Comparison of ENCODE assay signal across 1 cellular context in the genomic region with DNA sequence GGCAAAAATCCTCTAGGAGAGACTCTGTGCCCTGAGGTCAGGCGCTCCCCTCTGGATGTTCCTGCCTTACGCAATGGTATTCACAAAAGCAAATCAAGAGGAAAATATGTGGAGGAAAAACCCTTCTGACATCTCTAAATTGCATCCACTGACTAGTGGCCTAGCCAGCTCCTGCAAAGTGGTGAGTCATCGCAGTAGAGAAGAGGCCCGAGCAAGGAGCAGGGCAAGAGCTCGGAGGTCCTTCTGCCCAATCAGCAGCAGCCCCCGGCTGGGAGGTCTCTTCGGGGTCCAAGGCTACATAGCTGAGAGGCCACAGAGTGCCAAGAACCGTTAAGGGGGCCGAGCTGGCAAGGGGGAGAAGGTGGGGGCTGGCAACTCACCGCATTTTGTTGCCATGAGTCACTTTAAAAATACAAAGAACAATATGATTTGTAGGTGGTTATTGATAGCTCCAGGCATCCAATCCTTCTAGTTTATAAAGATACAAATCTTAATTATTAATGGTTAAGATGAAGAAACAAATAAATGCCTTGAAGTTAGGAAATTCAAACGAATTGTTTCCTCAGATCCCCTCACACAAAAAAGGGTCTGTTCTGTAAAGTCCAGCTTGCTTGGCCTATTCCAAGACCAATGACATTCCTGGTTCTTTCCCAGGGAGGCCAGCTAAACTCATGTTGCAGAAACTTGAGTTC.
A peak's percentile ranks its signal among the peaks of the same experiment; 100 is the strongest.
TF ChIP-seq lines count a peak whose summit lies in the region.

No MANE protein-coding gene starts in this region.

TF ChIP-seq in HepG2, 621 proteins besides CTCF, POLR2A, EP300 and RAD21 (continued from another document and continues in another):
- TF ChIP-seq, protein P1, sequence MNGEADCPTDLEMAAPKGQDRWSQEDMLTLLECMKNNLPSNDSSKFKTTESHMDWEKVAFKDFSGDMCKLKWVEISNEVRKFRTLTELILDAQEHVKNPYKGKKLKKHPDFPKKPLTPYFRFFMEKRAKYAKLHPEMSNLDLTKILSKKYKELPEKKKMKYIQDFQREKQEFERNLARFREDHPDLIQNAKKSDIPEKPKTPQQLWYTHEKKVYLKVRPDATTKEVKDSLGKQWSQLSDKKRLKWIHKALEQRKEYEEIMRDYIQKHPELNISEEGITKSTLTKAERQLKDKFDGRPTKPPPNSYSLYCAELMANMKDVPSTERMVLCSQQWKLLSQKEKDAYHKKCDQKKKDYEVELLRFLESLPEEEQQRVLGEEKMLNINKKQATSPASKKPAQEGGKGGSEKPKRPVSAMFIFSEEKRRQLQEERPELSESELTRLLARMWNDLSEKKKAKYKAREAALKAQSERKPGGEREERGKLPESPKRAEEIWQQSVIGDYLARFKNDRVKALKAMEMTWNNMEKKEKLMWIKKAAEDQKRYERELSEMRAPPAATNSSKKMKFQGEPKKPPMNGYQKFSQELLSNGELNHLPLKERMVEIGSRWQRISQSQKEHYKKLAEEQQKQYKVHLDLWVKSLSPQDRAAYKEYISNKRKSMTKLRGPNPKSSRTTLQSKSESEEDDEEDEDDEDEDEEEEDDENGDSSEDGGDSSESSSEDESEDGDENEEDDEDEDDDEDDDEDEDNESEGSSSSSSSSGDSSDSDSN (CRISPR knock-in tag; IDR thresholded peaks at IDR 0.05), result peak; percentile 40; the same call in 1 of the 2 replicates
- TF ChIP-seq, protein P2, sequence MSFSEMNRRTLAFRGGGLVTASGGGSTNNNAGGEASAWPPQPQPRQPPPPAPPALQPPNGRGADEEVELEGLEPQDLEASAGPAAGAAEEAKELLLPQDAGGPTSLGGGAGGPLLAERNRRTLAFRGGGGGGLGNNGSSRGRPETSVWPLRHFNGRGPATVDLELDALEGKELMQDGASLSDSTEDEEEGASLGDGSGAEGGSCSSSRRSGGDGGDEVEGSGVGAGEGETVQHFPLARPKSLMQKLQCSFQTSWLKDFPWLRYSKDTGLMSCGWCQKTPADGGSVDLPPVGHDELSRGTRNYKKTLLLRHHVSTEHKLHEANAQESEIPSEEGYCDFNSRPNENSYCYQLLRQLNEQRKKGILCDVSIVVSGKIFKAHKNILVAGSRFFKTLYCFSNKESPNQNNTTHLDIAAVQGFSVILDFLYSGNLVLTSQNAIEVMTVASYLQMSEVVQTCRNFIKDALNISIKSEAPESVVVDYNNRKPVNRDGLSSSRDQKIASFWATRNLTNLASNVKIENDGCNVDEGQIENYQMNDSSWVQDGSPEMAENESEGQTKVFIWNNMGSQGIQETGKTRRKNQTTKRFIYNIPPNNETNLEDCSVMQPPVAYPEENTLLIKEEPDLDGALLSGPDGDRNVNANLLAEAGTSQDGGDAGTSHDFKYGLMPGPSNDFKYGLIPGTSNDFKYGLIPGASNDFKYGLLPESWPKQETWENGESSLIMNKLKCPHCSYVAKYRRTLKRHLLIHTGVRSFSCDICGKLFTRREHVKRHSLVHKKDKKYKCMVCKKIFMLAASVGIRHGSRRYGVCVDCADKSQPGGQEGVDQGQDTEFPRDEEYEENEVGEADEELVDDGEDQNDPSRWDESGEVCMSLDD (CRISPR knock-in tag; IDR thresholded peaks at IDR 0.05; ENCODE audit: borderline replicate concordance), result no peak
- TF ChIP-seq ZFX (CRISPR knock-in tag; IDR thresholded peaks at IDR 0.05; ENCODE audit: low read depth) (peak; percentile 85), NAIF1 (CRISPR knock-in tag; IDR thresholded peaks at IDR 0.05; ENCODE audit: borderline replicate concordance) (no peak; the same call in 1 of the 2 replicates), MAZ (IDR thresholded peaks at IDR 0.05; ENCODE audit: borderline replicate concordance, low read depth, low read length) (peak; percentile 84), MAZ (CRISPR knock-in tag; IDR thresholded peaks at IDR 0.05; ENCODE audit: low read depth) (no peak), HES4 (CRISPR knock-in tag; IDR thresholded peaks at IDR 0.05; ENCODE audit: borderline replicate concordance) (no peak), ASH2L (IDR thresholded peaks at IDR 0.05; ENCODE audit: insufficient read length, low read depth, low read length) (no peak), KAT2B (IDR thresholded peaks at IDR 0.05; ENCODE audit: borderline replicate concordance, low read depth, low read length) (no peak), GLI4 (CRISPR knock-in tag; IDR thresholded peaks at IDR 0.05; ENCODE audit: borderline replicate concordance) (no peak), POLR2AphosphoS2 (IDR thresholded peaks at IDR 0.05; ENCODE audit: low read depth, low read length) (no peak), SAFB2 (CRISPR knock-in tag; IDR thresholded peaks at IDR 0.05; ENCODE audit: borderline replicate concordance, low read depth) (no peak), MXI1 (IDR thresholded peaks at IDR 0.05; ENCODE audit: borderline replicate concordance, low read depth, low read length) (no peak), ZMYM2 (CRISPR knock-in tag; IDR thresholded peaks at IDR 0.05) (peak; percentile 69; the same call in 1 of the 2 replicates), KLF15 (CRISPR knock-in tag; IDR thresholded peaks at IDR 0.05; ENCODE audit: borderline replicate concordance) (no peak), PAF1 (CRISPR knock-in tag; IDR thresholded peaks at IDR 0.05) (no peak), TEAD3 (CRISPR knock-in tag; optimal IDR thresholded peaks at IDR 0.05; ENCODE audit: borderline replicate concordance) (no peak), ZNF619 (CRISPR knock-in tag; IDR thresholded peaks at IDR 0.05) (no peak), FOXC1 (CRISPR knock-in tag; IDR thresholded peaks at IDR 0.05; ENCODE audit: borderline replicate concordance) (no peak), ZNF235 (CRISPR knock-in tag; IDR thresholded peaks at IDR 0.05; ENCODE audit: borderline replicate concordance) (no peak), ZNF468 (CRISPR knock-in tag; IDR thresholded peaks at IDR 0.05) (no peak), ZNF101 (CRISPR knock-in tag; IDR thresholded peaks at IDR 0.05; ENCODE audit: borderline replicate concordance, low read depth) (no peak), NCOA2 (CRISPR knock-in tag; IDR thresholded peaks at IDR 0.05) (peak; percentile 84), ZNF225 (CRISPR knock-in tag; IDR thresholded peaks at IDR 0.05) (no peak), ZSCAN21 (CRISPR knock-in tag; IDR thresholded peaks at IDR 0.05; ENCODE audit: borderline replicate concordance) (no peak), MEIS2 (CRISPR knock-in tag; IDR thresholded peaks at IDR 0.05) (no peak), ZNF124 (CRISPR knock-in tag; IDR thresholded peaks at IDR 0.05) (no peak), TAF15 (IDR thresholded peaks at IDR 0.05; ENCODE audit: low read depth, low read length, poor library complexity, severe bottlenecking) (no peak), SOX5 (CRISPR knock-in tag; IDR thresholded peaks at IDR 0.05; ENCODE audit: borderline replicate concordance) (peak; percentile 72; the same call in 1 of the 2 replicates), ZNF335 (CRISPR knock-in tag; IDR thresholded peaks at IDR 0.05) (no peak), ZNF777 (CRISPR knock-in tag; IDR thresholded peaks at IDR 0.05) (no peak), BHLHE40 (IDR thresholded peaks at IDR 0.05; ENCODE audit: low read length) (no peak), POGZ (CRISPR knock-in tag; IDR thresholded peaks at IDR 0.05) (peak; percentile 70), TOPORS (CRISPR knock-in tag; IDR thresholded peaks at IDR 0.05) (no peak), SRSF1 (optimal IDR thresholded peaks at IDR 0.05; ENCODE audit: low read depth, low read length) (peak; percentile 50), ZFP36L2 (CRISPR knock-in tag; IDR thresholded peaks at IDR 0.05) (no peak), GFI1 (CRISPR knock-in tag; IDR thresholded peaks at IDR 0.05; ENCODE audit: borderline replicate concordance) (no peak; the same call in 1 of the 2 replicates), ZNF550 (CRISPR knock-in tag; IDR thresholded peaks at IDR 0.05; ENCODE audit: borderline replicate concordance) (no peak), FOXJ3 (CRISPR knock-in tag; IDR thresholded peaks at IDR 0.05; ENCODE audit: borderline replicate concordance) (peak; percentile 51; the same call in 1 of the 2 replicates), ZNF17 (CRISPR knock-in tag; IDR thresholded peaks at IDR 0.05) (no peak), EED (CRISPR knock-in tag; IDR thresholded peaks at IDR 0.05) (no peak), NFYC (CRISPR knock-in tag; IDR thresholded peaks at IDR 0.05) (peak; percentile 31; the same call in 1 of the 2 replicates), HNRNPH1 (optimal IDR thresholded peaks at IDR 0.05; ENCODE audit: low read depth, low read length) (no peak), YY1 (IDR thresholded peaks at IDR 0.05; ENCODE audit: insufficient read depth, insufficient replicate concordance, low read depth, low read length) (peak; percentile 18), U2AF1 (optimal IDR thresholded peaks at IDR 0.05; ENCODE audit: low read depth, low read length) (no peak), ZNF230 (CRISPR knock-in tag; IDR thresholded peaks at IDR 0.05) (no peak), NFE2 (CRISPR knock-in tag; IDR thresholded peaks at IDR 0.05) (peak; percentile 27; the same call in 1 of the 2 replicates)
- TF ChIP-seq, protein P3, sequence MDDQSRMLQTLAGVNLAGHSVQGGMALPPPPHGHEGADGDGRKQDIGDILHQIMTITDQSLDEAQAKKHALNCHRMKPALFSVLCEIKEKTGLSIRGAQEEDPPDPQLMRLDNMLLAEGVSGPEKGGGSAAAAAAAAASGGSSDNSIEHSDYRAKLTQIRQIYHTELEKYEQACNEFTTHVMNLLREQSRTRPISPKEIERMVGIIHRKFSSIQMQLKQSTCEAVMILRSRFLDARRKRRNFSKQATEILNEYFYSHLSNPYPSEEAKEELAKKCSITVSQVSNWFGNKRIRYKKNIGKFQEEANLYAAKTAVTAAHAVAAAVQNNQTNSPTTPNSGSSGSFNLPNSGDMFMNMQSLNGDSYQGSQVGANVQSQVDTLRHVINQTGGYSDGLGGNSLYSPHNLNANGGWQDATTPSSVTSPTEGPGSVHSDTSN (CRISPR knock-in tag; IDR thresholded peaks at IDR 0.05; ENCODE audit: borderline replicate concordance), result no peak
- TF ChIP-seq, protein P4, sequence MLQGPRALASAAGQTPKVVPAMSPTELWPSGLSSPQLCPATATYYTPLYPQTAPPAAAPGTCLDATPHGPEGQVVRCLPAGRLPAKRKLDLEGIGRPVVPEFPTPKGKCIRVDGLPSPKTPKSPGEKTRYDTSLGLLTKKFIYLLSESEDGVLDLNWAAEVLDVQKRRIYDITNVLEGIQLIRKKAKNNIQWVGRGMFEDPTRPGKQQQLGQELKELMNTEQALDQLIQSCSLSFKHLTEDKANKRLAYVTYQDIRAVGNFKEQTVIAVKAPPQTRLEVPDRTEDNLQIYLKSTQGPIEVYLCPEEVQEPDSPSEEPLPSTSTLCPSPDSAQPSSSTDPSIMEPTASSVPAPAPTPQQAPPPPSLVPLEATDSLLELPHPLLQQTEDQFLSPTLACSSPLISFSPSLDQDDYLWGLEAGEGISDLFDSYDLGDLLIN (CRISPR knock-in tag; IDR thresholded peaks at IDR 0.05; ENCODE audit: borderline replicate concordance), result no peak
- TF ChIP-seq, protein P5, sequence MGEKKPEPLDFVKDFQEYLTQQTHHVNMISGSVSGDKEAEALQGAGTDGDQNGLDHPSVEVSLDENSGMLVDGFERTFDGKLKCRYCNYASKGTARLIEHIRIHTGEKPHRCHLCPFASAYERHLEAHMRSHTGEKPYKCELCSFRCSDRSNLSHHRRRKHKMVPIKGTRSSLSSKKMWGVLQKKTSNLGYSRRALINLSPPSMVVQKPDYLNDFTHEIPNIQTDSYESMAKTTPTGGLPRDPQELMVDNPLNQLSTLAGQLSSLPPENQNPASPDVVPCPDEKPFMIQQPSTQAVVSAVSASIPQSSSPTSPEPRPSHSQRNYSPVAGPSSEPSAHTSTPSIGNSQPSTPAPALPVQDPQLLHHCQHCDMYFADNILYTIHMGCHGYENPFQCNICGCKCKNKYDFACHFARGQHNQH (CRISPR knock-in tag; IDR thresholded peaks at IDR 0.05), result peak; percentile 79; the same call in 1 of the 2 replicates
- TF ChIP-seq, protein P6, sequence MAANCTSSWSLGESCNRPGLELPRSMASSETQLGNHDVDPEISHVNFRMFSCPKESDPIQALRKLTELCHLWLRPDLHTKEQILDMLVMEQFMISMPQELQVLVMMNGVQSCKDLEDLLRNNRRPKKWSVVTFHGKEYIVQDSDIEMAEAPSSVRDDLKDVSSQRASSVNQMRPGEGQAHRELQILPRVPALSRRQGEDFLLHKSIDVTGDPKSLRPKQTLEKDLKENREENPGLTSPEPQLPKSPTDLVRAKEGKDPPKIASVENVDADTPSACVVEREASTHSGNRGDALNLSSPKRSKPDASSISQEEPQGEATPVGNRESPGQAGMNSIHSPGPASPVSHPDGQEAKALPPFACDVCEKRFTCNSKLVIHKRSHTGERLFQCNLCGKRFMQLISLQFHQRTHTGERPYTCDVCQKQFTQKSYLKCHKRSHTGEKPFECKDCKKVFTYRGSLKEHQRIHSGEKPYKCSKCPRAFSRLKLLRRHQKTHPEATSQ (CRISPR knock-in tag; IDR thresholded peaks at IDR 0.05; ENCODE audit: borderline replicate concordance), result no peak; the same call in 1 of the 2 replicates
- TF ChIP-seq, protein P7, sequence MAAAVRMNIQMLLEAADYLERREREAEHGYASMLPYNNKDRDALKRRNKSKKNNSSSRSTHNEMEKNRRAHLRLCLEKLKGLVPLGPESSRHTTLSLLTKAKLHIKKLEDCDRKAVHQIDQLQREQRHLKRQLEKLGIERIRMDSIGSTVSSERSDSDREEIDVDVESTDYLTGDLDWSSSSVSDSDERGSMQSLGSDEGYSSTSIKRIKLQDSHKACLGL (CRISPR knock-in tag; IDR thresholded peaks at IDR 0.05), result no peak
- TF ChIP-seq, protein P8, sequence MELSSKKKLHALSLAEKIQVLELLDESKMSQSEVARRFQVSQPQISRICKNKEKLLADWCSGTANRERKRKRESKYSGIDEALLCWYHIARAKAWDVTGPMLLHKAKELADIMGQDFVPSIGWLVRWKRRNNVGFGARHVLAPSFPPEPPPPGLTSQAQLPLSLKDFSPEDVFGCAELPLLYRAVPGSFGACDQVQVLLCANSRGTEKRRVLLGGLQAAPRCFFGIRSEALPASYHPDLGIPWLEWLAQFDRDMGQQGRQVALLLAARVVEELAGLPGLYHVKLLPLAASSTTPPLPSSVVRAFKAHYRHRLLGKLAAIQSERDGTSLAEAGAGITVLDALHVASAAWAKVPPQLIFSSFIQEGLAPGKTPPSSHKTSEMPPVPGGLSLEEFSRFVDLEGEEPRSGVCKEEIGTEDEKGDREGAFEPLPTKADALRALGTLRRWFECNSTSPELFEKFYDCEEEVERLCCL (CRISPR knock-in tag; IDR thresholded peaks at IDR 0.05; ENCODE audit: borderline replicate concordance), result no peak
- TF ChIP-seq, protein P9, sequence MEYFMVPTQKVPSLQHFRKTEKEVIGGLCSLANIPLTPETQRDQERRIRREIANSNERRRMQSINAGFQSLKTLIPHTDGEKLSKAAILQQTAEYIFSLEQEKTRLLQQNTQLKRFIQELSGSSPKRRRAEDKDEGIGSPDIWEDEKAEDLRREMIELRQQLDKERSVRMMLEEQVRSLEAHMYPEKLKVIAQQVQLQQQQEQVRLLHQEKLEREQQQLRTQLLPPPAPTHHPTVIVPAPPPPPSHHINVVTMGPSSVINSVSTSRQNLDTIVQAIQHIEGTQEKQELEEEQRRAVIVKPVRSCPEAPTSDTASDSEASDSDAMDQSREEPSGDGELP (IDR thresholded peaks at IDR 0.05; ENCODE audit: borderline replicate concordance, low read depth), result peak; percentile 29; the same call in 1 of the 2 replicates
